In the genomic region with DNA sequence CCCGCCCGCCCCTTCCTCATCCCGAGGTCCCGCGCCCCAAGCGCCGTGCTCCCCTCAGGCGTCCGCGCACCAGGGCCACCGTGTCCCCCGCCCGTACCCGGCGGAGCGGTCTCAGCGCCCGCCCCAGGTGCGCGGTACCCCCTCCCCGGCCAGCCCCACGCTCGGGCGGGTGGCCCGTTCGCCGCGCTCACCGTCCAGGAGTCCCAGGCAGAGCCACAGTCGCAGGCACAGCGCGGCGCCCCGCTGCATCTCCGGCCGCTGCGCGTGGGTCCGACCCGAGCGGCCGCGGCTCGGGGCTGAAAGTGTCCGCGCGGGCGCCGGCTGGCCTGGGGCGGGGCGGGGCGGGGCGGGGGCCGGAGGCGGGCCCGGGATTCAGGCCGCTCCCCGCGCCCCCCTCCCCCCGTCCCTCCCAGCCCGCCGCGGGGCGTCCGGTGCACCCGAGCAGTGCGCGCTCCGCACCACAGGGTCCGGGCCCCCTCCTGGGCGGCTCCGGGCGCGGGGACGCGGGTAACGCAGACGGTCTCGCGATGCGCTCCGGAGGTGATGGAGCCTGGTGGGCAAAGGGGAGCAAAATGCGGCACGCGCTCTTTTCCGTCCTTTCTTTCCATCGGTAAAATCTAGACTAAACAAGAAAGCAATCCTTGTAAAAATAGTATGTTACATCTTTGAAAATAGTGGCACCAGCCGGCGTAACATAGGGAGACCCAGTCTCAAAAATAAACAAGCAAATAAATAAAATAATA, we compare ENCODE assay signal across 8 cellular contexts. TPM values are rescaled to one million over a fixed set of nuclear protein-coding genes. Genes with fewer than 3 reads are reported as not detected.
DNase-seq lines count a peak whose midpoint lies in the region; ATAC-seq and TF ChIP-seq lines count a peak whose summit lies in the region.

Gene FLT4 (minus strand): TSS at position 304 of the 743 bp plus-strand sequence. CDS start 55 bp downstream, at position 249.

- peak within 1 kb of the TSS; percentile 6 for H2AFZ ChIP-seq in hepatocyte
- H2AFZ ChIP-seq in smooth muscle cell (ENCODE audit: low read depth): no peak within 1 kb of the TSS

- peaks cover 22% of the 10 kb centered on the region for H3K27me3 Mint-ChIP-seq in activated naive CD4-positive, alpha-beta T cell treated with anti-CD3 and anti-CD28 coated beads, Interleukin-2, amount 50 U/mL, for 24 hours

- H3K36me3 ChIP-seq in HAP-1 (replicated peaks) (no peaks in the 10 kb centered on the region), hepatocyte (replicated peaks; ENCODE audit: insufficient read depth, low read depth) (no peaks in the 10 kb centered on the region), smooth muscle cell (ENCODE audit: low read depth) (no peaks in the 10 kb centered on the region)

- 3% methylated on average over 14 of the region's 89 CpGs for WGBS in hepatocyte (ENCODE audit: low lambda C conversion rate, missing lambda C conversion rate)
- WGBS in smooth muscle cell (ENCODE audit: low lambda C conversion rate): 2% methylated on average over 32 of the region's 89 CpGs

- H3K4me1 Mint-ChIP-seq in activated naive CD4-positive, alpha-beta T cell treated with anti-CD3 and anti-CD28 coated beads, Interleukin-2, amount 50 U/mL, for 24 hours: peaks cover 16% of the 10 kb centered on the region

- no peak for TF ChIP-seq CTCF in hepatocyte (IDR thresholded peaks at IDR 0.05; ENCODE audit: poor library complexity)
- no peak for TF ChIP-seq CTCF in smooth muscle cell (IDR thresholded peaks at IDR 0.05; ENCODE audit: borderline replicate concordance, insufficient read depth, poor library complexity, severe bottlenecking)

- H3K36me3 Mint-ChIP-seq in activated naive CD4-positive, alpha-beta T cell treated with anti-CD3 and anti-CD28 coated beads, Interleukin-2, amount 50 U/mL, for 24 hours: no peaks in the 10 kb centered on the region

- H3K4me3 ChIP-seq in HAP-1 (peak within 1 kb of the TSS; percentile 37), hepatocyte (peak within 1 kb of the TSS; percentile 36), smooth muscle cell (peak within 1 kb of the TSS; percentile 47)

- in situ Hi-C loops in HAP-1 (cut with MboI; ENCODE audit: low sequenced_read_pairs): no loop called here

- no peaks in the 10 kb centered on the region for H3F3A ChIP-seq in smooth muscle cell (ENCODE audit: low read depth)

- H3K4me1 ChIP-seq in HAP-1 (no peaks in the 10 kb centered on the region; the same call in 1 of the 2 replicates), hepatocyte (ENCODE audit: insufficient read depth) (peaks cover 5% of the 10 kb centered on the region), smooth muscle cell (ENCODE audit: low read depth) (peaks cover 9% of the 10 kb centered on the region)

- no peak within 1 kb of the TSS for H3K9ac ChIP-seq in smooth muscle cell (ENCODE audit: low read depth)

- no peaks in the 10 kb centered on the region for H3K79me2 ChIP-seq in hepatocyte
- no peaks in the 10 kb centered on the region for H3K79me2 ChIP-seq in smooth muscle cell (ENCODE audit: low read depth)

- peaks cover 6% of the 10 kb centered on the region for H3K27me3 ChIP-seq in HAP-1 (ENCODE audit: low read depth)
- peaks cover 79% of the 10 kb centered on the region for H3K27me3 ChIP-seq in hepatocyte
- H3K27me3 ChIP-seq in smooth muscle cell (ENCODE audit: low read depth): peaks cover 83% of the 10 kb centered on the region

- peak in 1 of 2 experiments; percentile 62 for DNase-seq in HAP-1 (ENCODE audit: low spot score in 2 of 2)
- DNase-seq in hepatocyte (ENCODE audit: low spot score): peak; percentile 13
- DNase-seq in smooth muscle cell (lab: John Stamatoyannopoulos, UW; ENCODE audit: unreplicated experiment): no peak
- no peak for DNase-seq in NAMALWA (ENCODE audit: low spot score)

- H3K9me3 Mint-ChIP-seq in activated naive CD4-positive, alpha-beta T cell treated with anti-CD3 and anti-CD28 coated beads, Interleukin-2, amount 50 U/mL, for 24 hours: no peaks in the 10 kb centered on the region

- peak within 1 kb of the TSS; percentile 88 for H3K4me3 Mint-ChIP-seq in activated naive CD4-positive, alpha-beta T cell treated with anti-CD3 and anti-CD28 coated beads, Interleukin-2, amount 50 U/mL, for 24 hours

- peak within 1 kb of the TSS; percentile 85 for H3K4me2 ChIP-seq in hepatocyte
- peak within 1 kb of the TSS; percentile 83 for H3K4me2 ChIP-seq in smooth muscle cell

- H3K9me2 ChIP-seq in hepatocyte (replicated peaks; ENCODE audit: insufficient read depth): no peaks in the 10 kb centered on the region

- H3K27ac ChIP-seq in hepatocyte (no peak within 1 kb of the TSS), smooth muscle cell (ENCODE audit: low read depth) (no peak within 1 kb of the TSS)

- H4K20me1 ChIP-seq in hepatocyte (ENCODE audit: insufficient read depth, poor library complexity, severe bottlenecking) (no peaks in the 10 kb centered on the region), smooth muscle cell (ENCODE audit: low read depth) (no peaks in the 10 kb centered on the region)

- H3K27ac Mint-ChIP-seq in activated naive CD4-positive, alpha-beta T cell treated with anti-CD3 and anti-CD28 coated beads, Interleukin-2, amount 50 U/mL, for 24 hours: peak within 1 kb of the TSS; percentile 76

- H3K9me3 ChIP-seq in HAP-1 (no peaks in the 10 kb centered on the region), hepatocyte (ENCODE audit: low read depth) (no peaks in the 10 kb centered on the region), smooth muscle cell (replicated peaks; ENCODE audit: low read depth) (no peaks in the 10 kb centered on the region)

- ATAC-seq in GM18517 (IDR thresholded peaks at IDR 0.05; ENCODE audit: unreplicated experiment) (no peak), HG02981 (IDR thresholded peaks at IDR 0.05; ENCODE audit: unreplicated experiment) (no peak), HG02571 (IDR thresholded peaks at IDR 0.05; ENCODE audit: unreplicated experiment) (no peak)

RNA-seq across cellular contexts. Expression of gene FLT4, which starts in this region (rescaled TPM):
- total RNA-seq in hepatocyte: 0.90 and 2.2 TPM in 2 replicates
- polyA plus RNA-seq in hepatocyte: 0.83 and 1.3 TPM in 2 replicates
- total RNA-seq in smooth muscle cell: not detected in 2 replicates
- 0.56 TPM in 1 of 2 replicates, not detected in the other for polyA plus RNA-seq in smooth muscle cell
